ENCODE assay signal across 9 cellular contexts in the genomic region with DNA sequence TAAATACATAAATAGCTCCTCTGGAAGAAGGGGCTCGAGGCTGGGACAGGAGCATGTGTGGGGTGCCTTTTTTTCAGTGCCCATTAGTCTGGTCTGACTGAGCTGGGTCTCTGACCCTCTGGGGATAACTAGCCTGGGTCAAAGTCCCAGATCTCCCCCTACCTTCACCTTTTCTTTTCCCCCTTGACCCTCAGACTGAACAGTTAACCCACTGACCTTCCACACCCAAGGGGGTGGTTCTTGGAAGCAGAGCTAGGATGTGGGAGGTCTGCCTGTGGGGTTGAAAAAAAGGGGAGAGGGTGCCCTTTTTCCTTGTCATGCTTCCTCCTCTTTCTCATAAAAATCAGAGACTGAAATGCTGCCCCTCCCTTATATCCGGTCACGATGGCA. TPM values are rescaled to one million over a fixed set of nuclear protein-coding genes. Genes with fewer than 3 reads are reported as not detected.
DNase-seq lines count a peak whose midpoint lies in the region; ATAC-seq and TF ChIP-seq lines count a peak whose summit lies in the region.
"Had no signal": no experiment of that assay in that cellular context is flagged by ENCODE, and none has a peak within 500 bp of the region (broad histone marks: within the 10 kb centered on the region; RNA-seq: fewer than 3 reads in every experiment).

No MANE protein-coding gene starts in this region.

- POLR2A ChIA-PET in RWPE1 (lab: Yijun Ruan, JAX; ENCODE audit: low non-redundant PET) = no interaction called here

- in situ Hi-C loops in ACHN (cut with HindIII; ENCODE audit: low pct_ligation_motif_present, low pct_unique_long_range_greater_than_20kb, low sequenced_read_pairs) = loop anchor here (25.0 kb wide), 1 partner anchor 171 kb away; no protein-coding TSS in a partner anchor

- H2BK12ac ChIP-seq in trophoblast cell (ENCODE audit: low read length) = no peak overlapping the region

- H2AFZ ChIP-seq in DND-41 (ENCODE audit: low read depth, low read length) (peak overlapping the region; percentile 94), trophoblast cell (ENCODE audit: insufficient read depth, low read length, poor library complexity) (peak overlapping the region; percentile 56)

- WGBS in trophoblast cell (ENCODE audit: extremely low coverage, insufficient coverage, insufficient read length) = no CpG with 5 or more reads among the region's 3 CpGs

- H3K79me1 ChIP-seq in trophoblast cell (ENCODE audit: low read length) = peaks cover 8% of the 10 kb centered on the region

- H3K27me3 ChIP-seq in DND-41 (ENCODE audit: insufficient read depth, low read length, poor library complexity) (peaks cover 7% of the 10 kb centered on the region), trophoblast cell (ENCODE audit: insufficient read depth, low read length) (no peaks in the 10 kb centered on the region)

- peak overlapping the region; percentile 39 for H4K12ac ChIP-seq in trophoblast cell (ENCODE audit: low read depth, low read length)

- H3K9me3 ChIP-seq in DND-41 (ENCODE audit: insufficient read depth, low read length, severe bottlenecking) = no peaks in the 10 kb centered on the region
- no peaks in the 10 kb centered on the region for H3K9me3 ChIP-seq in trophoblast cell (ENCODE audit: insufficient read depth, low read depth, low read length)

- CTCF ChIA-PET in RWPE1 (lab: Yijun Ruan, JAX) = interaction anchor here (0.5 to 1.4 kb wide), 14 partner anchors 13 to 258 kb away, joined by 3 to 5 read pairs (median 4); no protein-coding TSS in a partner anchor

- H4K91ac ChIP-seq in trophoblast cell (ENCODE audit: low read depth, low read length) = peak overlapping the region; percentile 75

- no peaks in the 10 kb centered on the region for H3K36me3 ChIP-seq in DND-41 (ENCODE audit: insufficient read depth, low read length)
- no peaks in the 10 kb centered on the region for H3K36me3 ChIP-seq in trophoblast cell (ENCODE audit: control insufficient read depth in 1 of 2, insufficient read depth in 2 of 2, low read length in 2 of 2)

- peak overlapping the region; percentile 18 for H4K8ac ChIP-seq in trophoblast cell (ENCODE audit: low read depth, low read length)

- H3K79me2 ChIP-seq in DND-41 (ENCODE audit: insufficient read depth, low read length) (no peaks in the 10 kb centered on the region), trophoblast cell (ENCODE audit: control insufficient read depth, insufficient read depth, low read length, poor library complexity) (no peaks in the 10 kb centered on the region)

- no peak for ATAC-seq in DND-41 (ENCODE audit: insufficient read depth, low read depth)
- no peak for ATAC-seq in HG03521 (IDR thresholded peaks at IDR 0.05; ENCODE audit: unreplicated experiment)

- H4K20me1 ChIP-seq in DND-41 (ENCODE audit: insufficient read depth, low read length) = no peaks in the 10 kb centered on the region

- H3K18ac ChIP-seq in trophoblast cell (ENCODE audit: low read length) = no peak overlapping the region

- H3K27ac ChIP-seq in DND-41 (ENCODE audit: low read length) (peak overlapping the region; percentile 90), RWPE1 (peak overlapping the region; percentile 97), trophoblast cell (ENCODE audit: low read depth, low read length) (no peak overlapping the region)

- peak overlapping the region; percentile 1 for H2BK5ac ChIP-seq in trophoblast cell (ENCODE audit: low read depth, low read length, poor library complexity)

- H3K4me3 ChIP-seq in DND-41 (ENCODE audit: low read depth in 1 of 2, low read length in 2 of 2) (peak overlapping the region; percentile 5 to 70; a peak in 3 of 4 replicates), epithelial cell of proximal tubule (ENCODE audit: low read depth, low read length) (peak overlapping the region; percentile 60), trophoblast cell (ENCODE audit: low read depth, low read length) (no peak overlapping the region)

- H3K9ac ChIP-seq in DND-41 (ENCODE audit: low read depth, low read length) (peak overlapping the region; percentile 56), trophoblast cell (ENCODE audit: low read length) (peak overlapping the region; percentile 16)

- H2AK5ac ChIP-seq in trophoblast cell (ENCODE audit: low read length) = no peak overlapping the region

- peak overlapping the region; percentile 96 for H3K4me2 ChIP-seq in DND-41 (ENCODE audit: insufficient read depth, low read length)
- peak overlapping the region; percentile 97 for H3K4me2 ChIP-seq in trophoblast cell (ENCODE audit: low read length)

- H3K4me1 ChIP-seq in DND-41 (ENCODE audit: insufficient read depth, low read length) (peaks cover 47% of the 10 kb centered on the region), trophoblast cell (ENCODE audit: control insufficient read depth in 1 of 2, insufficient read depth in 2 of 2, low read length in 2 of 2) (peaks cover 6 to 8% of the 10 kb centered on the region in 2 experiments)

- no peak overlapping the region for H3K4ac ChIP-seq in trophoblast cell (ENCODE audit: low read depth, low read length)

- H3K14ac ChIP-seq in trophoblast cell (ENCODE audit: low read length) = no peak overlapping the region

- H3K23ac ChIP-seq in trophoblast cell (ENCODE audit: low read length) = no peak overlapping the region

- no peak overlapping the region for H2BK120ac ChIP-seq in trophoblast cell (ENCODE audit: insufficient read depth, low read length, poor library complexity)

- TF ChIP-seq CTCF in DND-41 (IDR thresholded peaks at IDR 0.05; ENCODE audit: borderline replicate concordance, extremely low read depth, low read length, poor library complexity, severe bottlenecking) (no peak), RWPE1 (conservative IDR thresholded peaks at IDR 0.05; ENCODE audit: low read depth) (no peak), epithelial cell of proximal tubule (conservative IDR thresholded peaks at IDR 0.05; ENCODE audit: low read depth, low read length) (no peak)

- DNase-seq in DND-41 (no peak), RWPE1 (ENCODE audit: low spot score) (no peak), epithelial cell of proximal tubule (ENCODE audit: low read depth) (no peak), trophoblast cell (no peak), islet precursor cell (no peak), ACHN (no peak), NOMO-1 treated with DMSO at 0.1 percent for 48 hours (lab: John Stamatoyannopoulos, UW; ENCODE audit: unreplicated experiment) (no peak)

RNA-seq across cellular contexts. Expression of gene GLI1, which starts 0.9 kb away (rescaled TPM):
- 0.51 TPM in 1 of 2 replicates, not detected in the other for total RNA-seq in epithelial cell of proximal tubule
- 1.4 and 2.3 TPM in 2 replicates for polyA plus RNA-seq in trophoblast cell (2013)

RNA-seq across cellular contexts. Expression of gene INHBE, which starts 3.6 kb away (rescaled TPM):
- total RNA-seq in epithelial cell of proximal tubule = 0.29 TPM in 1 of 2 replicates, not detected in the other
- 0.26 and 0.46 TPM in 2 replicates for polyA plus RNA-seq in trophoblast cell (2013)

RNA-seq across cellular contexts. Expression of gene ARHGAP9, which starts 21.0 kb away (rescaled TPM):
- 0.29 and 1.2 TPM in 2 replicates for total RNA-seq in epithelial cell of proximal tubule
- polyA plus RNA-seq in trophoblast cell (2013) = 0.26 and 0.49 TPM in 2 replicates
- total RNA-seq: RPMI7951 had no signal

RNA-seq across cellular contexts. Expression of gene INHBC, which starts 24.1 kb away (rescaled TPM):
- not detected in 2 replicates for total RNA-seq in epithelial cell of proximal tubule
- 0.01 and 0.03 TPM in 2 replicates for polyA plus RNA-seq in trophoblast cell (2013)
- total RNA-seq: RPMI7951 had no signal

RNA-seq across cellular contexts. Expression of gene R3HDM2, which starts 27.8 kb away (rescaled TPM):
- total RNA-seq in epithelial cell of proximal tubule = 10.5 and 12.5 TPM in 2 replicates
- 24.2 and 24.9 TPM in 2 replicates for polyA plus RNA-seq in trophoblast cell (2013)
